ENCODE assay signal across 8 cellular contexts in the genomic region with DNA sequence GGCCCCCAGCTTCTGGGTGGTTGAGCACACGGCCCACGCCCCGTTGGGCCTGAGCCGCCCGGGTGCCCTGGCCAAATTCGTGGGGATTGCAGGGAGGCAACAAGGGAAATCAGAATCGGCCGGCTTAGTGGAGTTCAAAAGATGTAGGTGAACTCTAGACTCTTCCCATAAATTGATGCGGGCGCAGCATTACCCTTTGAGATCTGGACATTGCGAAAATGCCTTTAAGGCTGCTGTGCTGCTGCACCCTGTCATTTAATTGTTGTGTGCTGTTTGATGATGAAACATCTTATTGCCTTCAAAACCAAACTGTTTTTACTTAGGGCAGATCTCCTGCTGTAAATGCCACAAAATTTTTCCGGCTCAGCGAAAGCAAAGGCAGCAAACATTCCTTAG. TPM values are rescaled to one million over a fixed set of nuclear protein-coding genes. Genes with fewer than 3 reads are reported as not detected.
DNase-seq lines count a peak whose midpoint lies in the region; ATAC-seq lines count a peak whose summit lies in the region.

No MANE protein-coding gene starts in this region.

- H3K27me3 Mint-ChIP-seq in activated T-cell treated with anti-CD3 and anti-CD28 coated beads, Interleukin-2, amount 50 U/mL, for 4 hours (ENCODE audit: low read depth): no peaks in the 10 kb centered on the region
- no peaks in the 10 kb centered on the region for H3K27me3 Mint-ChIP-seq in activated T-helper 1 cell treated with anti-CD3 and anti-CD28 coated beads, Interleukin-12 subunit alpha, Interleukin-12 subunit beta, Interleukin-2, Interleukin-4 antibody, amounts not matched to agents 30 ng/mL and 10 ng/mL and 1 ng/mL, durations not matched to agents 14 hours and 24 hours and 36 hours (ENCODE audit: insufficient read depth)
- H3K27me3 Mint-ChIP-seq in stimulated activated naive B cell treated with anti-CD40 and anti-IgM and Interleukin-4, amounts not matched to agents 10 μg/mL and 1 μg/mL and 100 μg/mL, for 72 hours: no peaks in the 10 kb centered on the region

- peaks cover 31% of the 10 kb centered on the region for H3K4me1 Mint-ChIP-seq in activated T-cell treated with anti-CD3 and anti-CD28 coated beads, Interleukin-2, amount 50 U/mL, for 4 hours (ENCODE audit: low read depth)
- H3K4me1 Mint-ChIP-seq in activated T-helper 1 cell treated with anti-CD3 and anti-CD28 coated beads, Interleukin-12 subunit alpha, Interleukin-12 subunit beta, Interleukin-2, Interleukin-4 antibody, amounts not matched to agents 30 ng/mL and 10 ng/mL and 1 ng/mL, durations not matched to agents 14 hours and 24 hours and 36 hours (ENCODE audit: low read depth): peaks cover 40% of the 10 kb centered on the region
- peaks cover 6 to 15% of the 10 kb centered on the region in 2 donors for H3K4me1 Mint-ChIP-seq in stimulated activated naive B cell treated with anti-CD40 and anti-IgM and Interleukin-4, amounts not matched to agents 10 μg/mL and 1 μg/mL and 100 μg/mL, for 72 hours

- no peaks in the 10 kb centered on the region for H3K9me3 ChIP-seq in iPS DF 6.9 (ENCODE audit: control insufficient read depth, insufficient read depth, low read length)

- peak overlapping the region; percentile 59; the same call in 1 of the 2 replicates for H3K4me3 ChIP-seq in iPS DF 6.9 (ENCODE audit: low read length)

- peaks cover 3% of the 10 kb centered on the region for H3K4me1 ChIP-seq in iPS DF 6.9 (ENCODE audit: control insufficient read depth, insufficient read depth, low read length)

- WGBS in iPS DF 6.9 (ENCODE audit: insufficient coverage, insufficient read length): no CpG with 5 or more reads among the region's 13 CpGs

- peak overlapping the region; percentile 75 for H3K4me3 Mint-ChIP-seq in activated T-cell treated with anti-CD3 and anti-CD28 coated beads, Interleukin-2, amount 50 U/mL, for 4 hours
- H3K4me3 Mint-ChIP-seq in activated T-helper 1 cell treated with anti-CD3 and anti-CD28 coated beads, Interleukin-12 subunit alpha, Interleukin-12 subunit beta, Interleukin-2, Interleukin-4 antibody, amounts not matched to agents 30 ng/mL and 10 ng/mL and 1 ng/mL, durations not matched to agents 14 hours and 24 hours and 36 hours: peak overlapping the region; percentile 82
- peak overlapping the region; percentile 79 to 91 for H3K4me3 Mint-ChIP-seq in stimulated activated naive B cell treated with anti-CD40 and anti-IgM and Interleukin-4, amounts not matched to agents 10 μg/mL and 1 μg/mL and 100 μg/mL, for 72 hours

- H3K27me3 ChIP-seq in iPS DF 6.9 (ENCODE audit: control insufficient read depth, insufficient read depth, low read length): peaks cover 2% of the 10 kb centered on the region; the same call in 1 of the 2 replicates

- no peaks in the 10 kb centered on the region for H3K36me3 Mint-ChIP-seq in activated T-cell treated with anti-CD3 and anti-CD28 coated beads, Interleukin-2, amount 50 U/mL, for 4 hours (ENCODE audit: insufficient read depth)
- H3K36me3 Mint-ChIP-seq in activated T-helper 1 cell treated with anti-CD3 and anti-CD28 coated beads, Interleukin-12 subunit alpha, Interleukin-12 subunit beta, Interleukin-2, Interleukin-4 antibody, amounts not matched to agents 30 ng/mL and 10 ng/mL and 1 ng/mL, durations not matched to agents 14 hours and 24 hours and 36 hours (ENCODE audit: low read depth): no peaks in the 10 kb centered on the region
- H3K36me3 Mint-ChIP-seq in stimulated activated naive B cell treated with anti-CD40 and anti-IgM and Interleukin-4, amounts not matched to agents 10 μg/mL and 1 μg/mL and 100 μg/mL, for 72 hours: no peaks in the 10 kb centered on the region

- ATAC-seq in activated T-cell treated with anti-CD3 and anti-CD28 coated beads, Interleukin-2, amount 50 U/mL, for 4 hours: peak in 1 of 2 donors; percentile 5
- ATAC-seq in stimulated activated naive B cell treated with anti-CD40 and anti-IgM and Interleukin-4, amounts not matched to agents 10 μg/mL and 1 μg/mL and 100 μg/mL, for 72 hours (replicated peaks): no peak
- ATAC-seq in HG02642 (IDR thresholded peaks at IDR 0.05; ENCODE audit: poor library complexity, unreplicated experiment): no peak
- no peak for ATAC-seq in HG02852 (IDR thresholded peaks at IDR 0.05; ENCODE audit: unreplicated experiment)

- H3K27ac ChIP-seq in iPS DF 6.9 (ENCODE audit: low read length): no peak overlapping the region

- H3K27ac Mint-ChIP-seq in activated T-helper 1 cell treated with anti-CD3 and anti-CD28 coated beads, Interleukin-12 subunit alpha, Interleukin-12 subunit beta, Interleukin-2, Interleukin-4 antibody, amounts not matched to agents 30 ng/mL and 10 ng/mL and 1 ng/mL, durations not matched to agents 14 hours and 24 hours and 36 hours: peak overlapping the region; percentile 63
- H3K27ac Mint-ChIP-seq in stimulated activated naive B cell treated with anti-CD40 and anti-IgM and Interleukin-4, amounts not matched to agents 10 μg/mL and 1 μg/mL and 100 μg/mL, for 72 hours: no peak overlapping the region

- intact Hi-C loops in activated T-helper 1 cell treated with anti-CD3 and anti-CD28 coated beads, Interleukin-12 subunit alpha, Interleukin-12 subunit beta, Interleukin-2, Interleukin-4 antibody, amounts not matched to agents 30 ng/mL and 10 ng/mL and 1 ng/mL, durations not matched to agents 14 hours and 24 hours and 36 hours (cut with micrococcal nuclease): no loop called here

- no peaks in the 10 kb centered on the region for H3K36me3 ChIP-seq in iPS DF 6.9 (ENCODE audit: control insufficient read depth, insufficient read depth, low read length)

- no peaks in the 10 kb centered on the region for H3K9me3 Mint-ChIP-seq in activated T-cell treated with anti-CD3 and anti-CD28 coated beads, Interleukin-2, amount 50 U/mL, for 4 hours
- H3K9me3 Mint-ChIP-seq in activated T-helper 1 cell treated with anti-CD3 and anti-CD28 coated beads, Interleukin-12 subunit alpha, Interleukin-12 subunit beta, Interleukin-2, Interleukin-4 antibody, amounts not matched to agents 30 ng/mL and 10 ng/mL and 1 ng/mL, durations not matched to agents 14 hours and 24 hours and 36 hours: no peaks in the 10 kb centered on the region
- H3K9me3 Mint-ChIP-seq in stimulated activated naive B cell treated with anti-CD40 and anti-IgM and Interleukin-4, amounts not matched to agents 10 μg/mL and 1 μg/mL and 100 μg/mL, for 72 hours: peaks cover 0 to 4% of the 10 kb centered on the region in 2 donors

- DNase-seq in activated T-cell treated with anti-CD3 and anti-CD28 coated beads, Interleukin-2, amount 50 U/mL, for 4 hours: no peak
- DNase-seq in activated T-cell treated with anti-CD3 and anti-CD28 coated beads for 4 hours (no peak), iPS DF 6.9 (ENCODE audit: low read depth, low spot score) (no peak), NCI-H2029 (lab: John Stamatoyannopoulos, UW) (no peak)
- no peak for DNase-seq in activated T-helper 1 cell treated with anti-CD3 and anti-CD28 coated beads, Interleukin-12 subunit alpha, Interleukin-12 subunit beta, Interleukin-2, Interleukin-4 antibody, amounts not matched to agents 30 ng/mL and 10 ng/mL and 1 ng/mL, durations not matched to agents 14 hours and 24 hours and 36 hours (ENCODE audit: low spot score)
- DNase-seq in stimulated activated naive B cell treated with anti-CD40 and anti-IgM and Interleukin-4, amounts not matched to agents 10 μg/mL and 1 μg/mL and 100 μg/mL, for 72 hours: no peak

RNA-seq across cellular contexts. Expression of gene MPP1, which starts 0.4 kb away (rescaled TPM):
- 1 to 10 TPM; 8.0 to 8.8 (median 8.0) TPM for total RNA-seq in activated T-cell treated with anti-CD3 and anti-CD28 coated beads, Interleukin-2, amount 50 U/mL, for 4 hours
- total RNA-seq in activated T-helper 1 cell treated with anti-CD3 and anti-CD28 coated beads, Interleukin-12 subunit alpha, Interleukin-12 subunit beta, Interleukin-2, Interleukin-4 antibody, amounts not matched to agents 30 ng/mL and 10 ng/mL and 1 ng/mL, durations not matched to agents 14 hours and 24 hours and 36 hours: 27.8 and 28.7 TPM in 2 replicates

RNA-seq across cellular contexts. Expression of gene SMIM9, which starts 28.8 kb away (rescaled TPM):
- total RNA-seq in activated T-cell treated with anti-CD3 and anti-CD28 coated beads, Interleukin-2, amount 50 U/mL, for 4 hours: not detected
- total RNA-seq in activated T-helper 1 cell treated with anti-CD3 and anti-CD28 coated beads, Interleukin-12 subunit alpha, Interleukin-12 subunit beta, Interleukin-2, Interleukin-4 antibody, amounts not matched to agents 30 ng/mL and 10 ng/mL and 1 ng/mL, durations not matched to agents 14 hours and 24 hours and 36 hours: not detected in 2 replicates

RNA-seq across cellular contexts. Expression of gene DKC1, which starts 43.0 kb away (rescaled TPM):
- 100 to 1,000 TPM; 269 to 289 (median 286) TPM for total RNA-seq in activated T-cell treated with anti-CD3 and anti-CD28 coated beads, Interleukin-2, amount 50 U/mL, for 4 hours
- total RNA-seq in activated T-helper 1 cell treated with anti-CD3 and anti-CD28 coated beads, Interleukin-12 subunit alpha, Interleukin-12 subunit beta, Interleukin-2, Interleukin-4 antibody, amounts not matched to agents 30 ng/mL and 10 ng/mL and 1 ng/mL, durations not matched to agents 14 hours and 24 hours and 36 hours: 186 and 188 TPM in 2 replicates

RNA-seq across cellular contexts. Expression of gene GAB3, which starts 54.8 kb away (rescaled TPM):
- total RNA-seq in activated T-cell treated with anti-CD3 and anti-CD28 coated beads, Interleukin-2, amount 50 U/mL, for 4 hours: 1 to 10 TPM; 1.5 to 2.5 (median 2.0) TPM
- 5.1 TPM in 2 replicates for total RNA-seq in activated T-helper 1 cell treated with anti-CD3 and anti-CD28 coated beads, Interleukin-12 subunit alpha, Interleukin-12 subunit beta, Interleukin-2, Interleukin-4 antibody, amounts not matched to agents 30 ng/mL and 10 ng/mL and 1 ng/mL, durations not matched to agents 14 hours and 24 hours and 36 hours
